Comparison of ENCODE assay signal across 8 cellular contexts in genomic region chr11:77820565-77821348, GRCh38. TPM values are rescaled to one million over a fixed set of nuclear protein-coding genes. Genes with fewer than 3 reads are reported as not detected.
DNase-seq lines count a peak whose midpoint lies in the region; ATAC-seq and TF ChIP-seq lines count a peak whose summit lies in the region.

Gene AAMDC (plus strand): TSS chr11:77821144. CDS start chr11:77842497, 21,353 bp downstream.
Gene RSF1 (minus strand): TSS chr11:77820722. CDS start chr11:77820714, 8 bp downstream.

- H3K4me1 Mint-ChIP-seq in activated T-helper 1 cell treated with anti-CD3 and anti-CD28 coated beads, Interleukin-12 subunit alpha, Interleukin-12 subunit beta, Interleukin-2, Interleukin-4 antibody, amounts not matched to agents 30 ng/mL and 10 ng/mL and 1 ng/mL, durations not matched to agents 14 hours and 24 hours and 36 hours (ENCODE audit: low read depth) = peaks cover 38% of the 10 kb centered on the region
- peaks cover 20 to 49% (median 41%) of the 10 kb centered on the region in 4 donors for H3K4me1 Mint-ChIP-seq in naive thymus-derived CD8-positive, alpha-beta T cell

- peak within 1 kb of the TSS; percentile 83 for H3K9ac ChIP-seq in fibroblast of lung (ENCODE audit: insufficient read depth, low read length)

- H3K27me3 ChIP-seq in DOHH2 (ENCODE audit: control insufficient read depth, low read length) (no peaks in the 10 kb centered on the region), Peyer's patch (no peaks in the 10 kb centered on the region), fibroblast of lung (ENCODE audit: control insufficient read depth, insufficient read depth, low read length) (no peaks in the 10 kb centered on the region)

- H3K36me3 Mint-ChIP-seq in activated T-helper 1 cell treated with anti-CD3 and anti-CD28 coated beads, Interleukin-12 subunit alpha, Interleukin-12 subunit beta, Interleukin-2, Interleukin-4 antibody, amounts not matched to agents 30 ng/mL and 10 ng/mL and 1 ng/mL, durations not matched to agents 14 hours and 24 hours and 36 hours (ENCODE audit: low read depth) = peaks cover 11% of the 10 kb centered on the region
- peaks cover 0 to 10% (median 0%) of the 10 kb centered on the region in 3 donors for H3K36me3 Mint-ChIP-seq in naive thymus-derived CD8-positive, alpha-beta T cell

- H3K9me3 ChIP-seq in DOHH2 (ENCODE audit: control insufficient read depth, insufficient read depth, low read length) = no peaks in the 10 kb centered on the region
- H3K9me3 ChIP-seq in KOPT-K1 (ENCODE audit: insufficient read depth, low read length, poor library complexity, severe bottlenecking) = no peaks in the 10 kb centered on the region
- no peaks in the 10 kb centered on the region for H3K9me3 ChIP-seq in Peyer's patch
- no peaks in the 10 kb centered on the region for H3K9me3 ChIP-seq in fibroblast of lung (ENCODE audit: control insufficient read depth, insufficient read depth, low read depth, low read length)

- H2AFZ ChIP-seq in fibroblast of lung (ENCODE audit: low read length) = peak within 1 kb of the TSS; percentile 95

- POLR2A ChIA-PET in naive thymus-derived CD8-positive, alpha-beta T cell (lab: Charles Lee) = interaction anchor here (1.0 to 2.3 kb wide), 4 partner anchors 13 to 259 kb away, joined by 3 to 35 read pairs (median 4); partner anchors contain the start of genes INTS4 and NDUFC2

- no peaks in the 10 kb centered on the region for H3K9me2 ChIP-seq in DOHH2 (replicated peaks; ENCODE audit: control insufficient read depth, low read length)

- TF ChIP-seq CTCF in DOHH2 (IDR thresholded peaks at IDR 0.05; ENCODE audit: low read depth, low read length, poor library complexity, severe bottlenecking) (peak; percentile 73), Peyer's patch (IDR thresholded peaks at IDR 0.05) (peak; percentile 27 to 84 (median 66)), fibroblast of lung (conservative IDR thresholded peaks at IDR 0.05 in 1 of 2, IDR thresholded peaks at IDR 0.05 in 1 of 2; ENCODE audit: low read depth in 1 of 2, low read length in 2 of 2) (peak; percentile 67 to 76)

- no peaks in the 10 kb centered on the region for H3K9me3 Mint-ChIP-seq in activated T-helper 1 cell treated with anti-CD3 and anti-CD28 coated beads, Interleukin-12 subunit alpha, Interleukin-12 subunit beta, Interleukin-2, Interleukin-4 antibody, amounts not matched to agents 30 ng/mL and 10 ng/mL and 1 ng/mL, durations not matched to agents 14 hours and 24 hours and 36 hours
- no peaks in the 10 kb centered on the region for H3K9me3 Mint-ChIP-seq in naive thymus-derived CD8-positive, alpha-beta T cell

- H3K79me2 ChIP-seq in DOHH2 (ENCODE audit: control insufficient read depth, low read length) (peaks cover 55% of the 10 kb centered on the region), fibroblast of lung (ENCODE audit: control insufficient read depth, insufficient read depth, low read length) (peaks cover 49% of the 10 kb centered on the region)

- H3K27me3 Mint-ChIP-seq in activated T-helper 1 cell treated with anti-CD3 and anti-CD28 coated beads, Interleukin-12 subunit alpha, Interleukin-12 subunit beta, Interleukin-2, Interleukin-4 antibody, amounts not matched to agents 30 ng/mL and 10 ng/mL and 1 ng/mL, durations not matched to agents 14 hours and 24 hours and 36 hours (ENCODE audit: insufficient read depth) = peaks cover 2% of the 10 kb centered on the region
- no peaks in the 10 kb centered on the region for H3K27me3 Mint-ChIP-seq in naive thymus-derived CD8-positive, alpha-beta T cell

- DNase-seq in Peyer's patch = peak; percentile 99 to 100 (median 99)
- peak; percentile 95 for DNase-seq in activated T-helper 1 cell treated with anti-CD3 and anti-CD28 coated beads, Interleukin-12 subunit alpha, Interleukin-12 subunit beta, Interleukin-2, Interleukin-4 antibody, amounts not matched to agents 30 ng/mL and 10 ng/mL and 1 ng/mL, durations not matched to agents 14 hours and 24 hours and 36 hours (ENCODE audit: low spot score)
- peak; percentile 98 to 99 for DNase-seq in fibroblast of lung (ENCODE audit: low read depth in 2 of 2)
- DNase-seq in naive thymus-derived CD8-positive, alpha-beta T cell = peak; percentile 89 to 98 (median 97)
- DNase-seq in stimulated activated naive CD4-positive, alpha-beta T cell (lab: John Stamatoyannopoulos, UW) = peak; percentile 95 to 98 (median 98)

- peaks cover 23% of the 10 kb centered on the region for H3K4me1 ChIP-seq in DOHH2 (ENCODE audit: control insufficient read depth, low read length)
- H3K4me1 ChIP-seq in Peyer's patch = peaks cover 0 to 42% (median 0%) of the 10 kb centered on the region in 4 donors
- H3K4me1 ChIP-seq in fibroblast of lung (ENCODE audit: control insufficient read depth, extremely low read depth, insufficient read depth, low read length) = no peaks in the 10 kb centered on the region

- H3F3A ChIP-seq in DOHH2 (ENCODE audit: control insufficient read depth, insufficient read depth) = peaks cover 7% of the 10 kb centered on the region; the same call in 1 of the 2 replicates

- H4K20me1 ChIP-seq in DOHH2 (ENCODE audit: control insufficient read depth, insufficient read depth, low read depth, low read length) (peaks cover 11% of the 10 kb centered on the region; the same call in 1 of the 2 replicates), fibroblast of lung (ENCODE audit: control insufficient read depth, extremely low read depth, insufficient read depth, low read length) (peaks cover 5% of the 10 kb centered on the region)

- TF ChIP-seq POLR2A in Peyer's patch (IDR thresholded peaks at IDR 0.05) = peak; percentile 44 to 75

- H3K4me2 ChIP-seq in DOHH2 (ENCODE audit: low read length) (peak within 1 kb of the TSS; percentile 83), fibroblast of lung (ENCODE audit: extremely low read depth, insufficient read depth, low read length) (peak within 1 kb of the TSS; percentile 99)

- peak within 1 kb of the TSS; percentile 97 for H3K4me3 Mint-ChIP-seq in activated T-helper 1 cell treated with anti-CD3 and anti-CD28 coated beads, Interleukin-12 subunit alpha, Interleukin-12 subunit beta, Interleukin-2, Interleukin-4 antibody, amounts not matched to agents 30 ng/mL and 10 ng/mL and 1 ng/mL, durations not matched to agents 14 hours and 24 hours and 36 hours
- H3K4me3 Mint-ChIP-seq in naive thymus-derived CD8-positive, alpha-beta T cell = peak within 1 kb of the TSS; percentile 87 to 100 (median 100)

- peak within 1 kb of the TSS; percentile 100 for H3K4me3 ChIP-seq in DOHH2 (ENCODE audit: low read length)
- H3K4me3 ChIP-seq in Peyer's patch = peak within 1 kb of the TSS; percentile 85 to 100 (median 96)
- H3K4me3 ChIP-seq in fibroblast of lung (replicated peaks in 1 of 4; ENCODE audit: control extremely low read depth in 1 of 4, insufficient read depth in 1 of 4, low read depth in 3 of 4, low read length in 4 of 4) = peak within 1 kb of the TSS; percentile 86 to 98 (median 96)

- intact Hi-C loops in activated T-helper 1 cell treated with anti-CD3 and anti-CD28 coated beads, Interleukin-12 subunit alpha, Interleukin-12 subunit beta, Interleukin-2, Interleukin-4 antibody, amounts not matched to agents 30 ng/mL and 10 ng/mL and 1 ng/mL, durations not matched to agents 14 hours and 24 hours and 36 hours (cut with micrococcal nuclease) = loop anchor here (1.0 to 5.0 kb wide), 9 partner anchors 174 to 1376 kb away; partner anchors contain the start of genes ACER3, ALG8, CLNS1A and EMSY

- H3K27ac Mint-ChIP-seq in activated T-helper 1 cell treated with anti-CD3 and anti-CD28 coated beads, Interleukin-12 subunit alpha, Interleukin-12 subunit beta, Interleukin-2, Interleukin-4 antibody, amounts not matched to agents 30 ng/mL and 10 ng/mL and 1 ng/mL, durations not matched to agents 14 hours and 24 hours and 36 hours = peak within 1 kb of the TSS; percentile 94
- H3K27ac Mint-ChIP-seq in naive thymus-derived CD8-positive, alpha-beta T cell = peak within 1 kb of the TSS; percentile 92 to 99 (median 98)

- H3K27ac ChIP-seq in DOHH2 (ENCODE audit: low read depth, low read length) (peak within 1 kb of the TSS; percentile 87), KOPT-K1 (ENCODE audit: low read depth, low read length, poor library complexity, severe bottlenecking) (peak within 1 kb of the TSS; percentile 83), Peyer's patch (peak within 1 kb of the TSS; percentile 89 to 99 (median 93)), fibroblast of lung (ENCODE audit: insufficient read depth, low read length) (peak within 1 kb of the TSS; percentile 75)

- ATAC-seq in GM21786 (IDR thresholded peaks at IDR 0.05; ENCODE audit: unreplicated experiment) = peak; percentile 82
- ATAC-seq in naive thymus-derived CD8-positive, alpha-beta T cell = peak; percentile 79 to 87

- peaks cover 36% of the 10 kb centered on the region for H3K36me3 ChIP-seq in DOHH2 (ENCODE audit: control insufficient read depth, low read length)
- H3K36me3 ChIP-seq in KOPT-K1 (ENCODE audit: insufficient read depth, low read length) = no peaks in the 10 kb centered on the region
- H3K36me3 ChIP-seq in Peyer's patch = no peaks in the 10 kb centered on the region
- no peaks in the 10 kb centered on the region for H3K36me3 ChIP-seq in fibroblast of lung (ENCODE audit: control insufficient read depth, insufficient read depth, low read length)

RNA-seq across cellular contexts. Expression of gene AAMDC, which starts in this region (rescaled TPM):
- total RNA-seq in Peyer's patch = 10 to 100 TPM in 2 of 4 donors, 1 to 10 TPM in 1, not detected in 1; 9.0 to 16.6 (median 14.8) TPM
- 1.5 and 2.4 TPM in 2 replicates for total RNA-seq in activated T-helper 1 cell treated with anti-CD3 and anti-CD28 coated beads, Interleukin-12 subunit alpha, Interleukin-12 subunit beta, Interleukin-2, Interleukin-4 antibody, amounts not matched to agents 30 ng/mL and 10 ng/mL and 1 ng/mL, durations not matched to agents 14 hours and 24 hours and 36 hours
- 32.4 and 39.6 TPM in 2 replicates for total RNA-seq in fibroblast of lung
- polyA plus RNA-seq in fibroblast of lung = 76.1 and 98.4 TPM in 2 replicates
- 117 and 132 TPM in 2 replicates for polyA plus RNA-seq in fibroblast of lung (2012)
- polyA minus RNA-seq in fibroblast of lung (ENCODE audit: low replicate concordance) = 35.0 TPM in 1 of 2 replicates, not detected in the other
- 1 to 10 TPM; 5.2 to 6.4 TPM for total RNA-seq in naive thymus-derived CD8-positive, alpha-beta T cell
- polyA plus RNA-seq in naive thymus-derived CD8-positive, alpha-beta T cell = 10 to 100 TPM; 18.3 to 31.5 (median 25.0) TPM

RNA-seq across cellular contexts. Expression of gene RSF1, which starts in this region (rescaled TPM):
- total RNA-seq in Peyer's patch (100 to 1,000 TPM in 1 of 4 donors, 10 to 100 TPM in 3; 38.4 to 129 (median 70.5) TPM), fibroblast of lung (29.3 and 38.1 TPM in 2 replicates)
- total RNA-seq in activated T-helper 1 cell treated with anti-CD3 and anti-CD28 coated beads, Interleukin-12 subunit alpha, Interleukin-12 subunit beta, Interleukin-2, Interleukin-4 antibody, amounts not matched to agents 30 ng/mL and 10 ng/mL and 1 ng/mL, durations not matched to agents 14 hours and 24 hours and 36 hours = 47.0 and 49.2 TPM in 2 replicates
- polyA plus RNA-seq in fibroblast of lung = 27.5 and 28.1 TPM in 2 replicates
- 34.1 and 41.9 TPM in 2 replicates for polyA plus RNA-seq in fibroblast of lung (2012)
- polyA minus RNA-seq in fibroblast of lung (ENCODE audit: low replicate concordance) = 9.3 and 10.2 TPM in 2 replicates
- 100 to 1,000 TPM; 107 to 112 TPM for total RNA-seq in naive thymus-derived CD8-positive, alpha-beta T cell
- 10 to 100 TPM; 30.6 to 33.0 (median 32.5) TPM for polyA plus RNA-seq in naive thymus-derived CD8-positive, alpha-beta T cell

Comparison
In these comparisons a context has a peak if more than half of its experiments do, and no peak if none do; other contexts are left out.
1. Peak in every context shown above with its lines: DNase-seq, ATAC-seq, H3K4me3 ChIP-seq and H3K27ac ChIP-seq.